ENCODE assay signal across 26 cellular contexts in genomic region chr7:103656221-103656620, GRCh38.
"Had no signal": no experiment of that assay in that cellular context is flagged by ENCODE, and none has a peak within 500 bp of the region (broad histone marks: within the 10 kb centered on the region; RNA-seq: fewer than 3 reads in every experiment).

No MANE protein-coding gene starts in this region.

- H3K9me3 ChIP-seq: colonic mucosa, esophagus squamous epithelium, gastrocnemius medialis, heart right ventricle, left lung, lower lobe of right lung had no signal

- H3K36me3 ChIP-seq: colonic mucosa, esophagus squamous epithelium, gastrocnemius medialis, heart right ventricle, left lung, lower lobe of right lung had no signal

- H3K27ac ChIP-seq: colonic mucosa, epithelial cell of prostate, esophagus squamous epithelium, gastrocnemius medialis, heart right ventricle, left lung, lower lobe of right lung had no signal

- ATAC-seq: effector memory CD8-positive, alpha-beta T cell; esophagus mucosa; gastrocnemius medialis; heart right ventricle; left cardiac atrium; left lung; left ventricle myocardium superior; lower lobe of right lung had no signal

- H3K4me1 ChIP-seq: colonic mucosa, esophagus squamous epithelium, gastrocnemius medialis, heart right ventricle, left lung, lower lobe of right lung had no signal

- DNase-seq: colonic mucosa; cortex of kidney; effector CD8-positive, alpha-beta T cell; effector memory CD8-positive, alpha-beta T cell; endodermal cell; erythroblast; esophagus squamous epithelium; foreskin fibroblast; foreskin melanocyte; gastrocnemius medialis; glutamatergic neuron; head of caudate nucleus; heart right ventricle; hippocampal formation; left cardiac atrium; left lung; left ventricle myocardium superior; lower lobe of right lung; mesendoderm; midbrain; naive B cell had no signal

- H3K27me3 ChIP-seq: colonic mucosa, esophagus squamous epithelium, gastrocnemius medialis, heart right ventricle, left lung had no signal

- FAIRE-seq: endometrium, islet of Langerhans, keratinocyte had no signal

- H3K4me3 ChIP-seq: colonic mucosa, esophagus squamous epithelium, gastrocnemius medialis, heart right ventricle, left lung, lower lobe of right lung had no signal
